ENCODE assay signal across 1 cellular context in genomic region chr3:157104928-157105652, GRCh38.
TF ChIP-seq lines count a peak whose summit lies in the region.

No MANE protein-coding gene starts in this region.

TF ChIP-seq in HEK293, 187 proteins besides CTCF, POLR2A, EP300 and RAD21 (continued from another document):
- TF ChIP-seq ZBTB11 (tag by site-specific recombination; conservative IDR thresholded peaks at IDR 0.05; ENCODE audit: low read depth) (no peak), ZNF169 (tag by site-specific recombination; IDR thresholded peaks at IDR 0.05) (no peak), ZNF670 (tag by site-specific recombination; IDR thresholded peaks at IDR 0.05; ENCODE audit: low read depth) (no peak)
